In the genomic region with DNA sequence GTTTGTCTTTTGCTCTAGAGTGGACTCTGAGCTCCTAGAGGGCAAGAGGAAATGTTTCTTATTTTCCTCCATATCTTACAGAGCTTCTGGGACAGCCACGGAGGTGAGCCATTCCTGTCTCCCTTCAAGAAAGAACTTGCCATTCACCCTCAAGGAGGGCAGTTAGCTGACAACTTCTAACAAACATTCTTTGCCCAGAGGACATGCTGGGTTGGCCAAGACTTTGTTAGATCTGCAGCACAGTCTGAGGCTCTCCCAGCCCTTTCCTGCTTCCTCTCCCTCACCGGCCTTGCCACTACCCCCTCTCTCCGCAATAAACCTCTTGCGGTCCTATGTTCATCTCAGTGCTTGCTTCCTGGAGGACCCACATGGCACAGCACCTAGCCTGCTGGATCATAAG, we compare ENCODE assay signal across 20 cellular contexts. TPM values are rescaled to one million over a fixed set of nuclear protein-coding genes. Genes with fewer than 3 reads are reported as not detected.
DNase-seq lines count a peak whose midpoint lies in the region; ATAC-seq, FAIRE-seq and TF ChIP-seq lines count a peak whose summit lies in the region.
"Had no signal": no experiment of that assay in that cellular context is flagged by ENCODE, and none has a peak within 500 bp of the region (broad histone marks: within the 10 kb centered on the region; RNA-seq: fewer than 3 reads in every experiment).

No MANE protein-coding gene starts in this region.

- TF ChIP-seq CTCF in keratinocyte (optimal IDR thresholded peaks at IDR 0.05 in 1 of 3, IDR thresholded peaks at IDR 0.05 in 1 of 3, conservative IDR thresholded peaks at IDR 0.05 in 1 of 3; ENCODE audit: extremely low read depth in 1 of 3, insufficient read depth in 2 of 3, low read length in 3 of 3) (no peak), osteoblast (IDR thresholded peaks at IDR 0.05; ENCODE audit: extremely low read depth, low read depth, low read length) (no peak)

- ATAC-seq in activated naive CD8-positive, alpha-beta T cell treated with anti-CD3 and anti-CD28 coated beads, Interleukin-2, amount 50 U/mL, for 24 hours = no peak

- H3K36me3 ChIP-seq in keratinocyte (ENCODE audit: control insufficient read depth in 2 of 2, extremely low read depth in 1 of 2, insufficient read depth in 2 of 2, low read length in 2 of 2) = no peaks in the 10 kb centered on the region
- no peaks in the 10 kb centered on the region for H3K36me3 ChIP-seq in osteoblast (ENCODE audit: insufficient read depth, low read length)
- H3K36me3 ChIP-seq: BLaER1 had no signal

- H3K27me3 ChIP-seq in keratinocyte (ENCODE audit: control insufficient read depth, extremely low read depth, insufficient read depth, low read length) (no peaks in the 10 kb centered on the region), osteoblast (ENCODE audit: insufficient read depth, low read length) (no peaks in the 10 kb centered on the region)

- H3K4me3 Mint-ChIP-seq in activated naive CD8-positive, alpha-beta T cell = no peak overlapping the region
- H3K4me3 Mint-ChIP-seq in activated naive CD8-positive, alpha-beta T cell treated with anti-CD3 and anti-CD28 coated beads, Interleukin-2, amount 50 U/mL, for 24 hours = no peak overlapping the region

- no peaks in the 10 kb centered on the region for H3K9me3 ChIP-seq in keratinocyte (ENCODE audit: control insufficient read depth, low read depth, low read length)
- no peaks in the 10 kb centered on the region for H3K9me3 ChIP-seq in osteoblast (ENCODE audit: low read depth, low read length)
- H3K9me3 ChIP-seq: BLaER1 had no signal

- no peaks in the 10 kb centered on the region for H3K9me1 ChIP-seq in keratinocyte (ENCODE audit: control insufficient read depth, extremely low read depth, insufficient read depth, low read length)

- no peaks in the 10 kb centered on the region for H3K27me3 Mint-ChIP-seq in activated naive CD8-positive, alpha-beta T cell
- H3K27me3 Mint-ChIP-seq in activated naive CD8-positive, alpha-beta T cell treated with anti-CD3 and anti-CD28 coated beads, Interleukin-2, amount 50 U/mL, for 24 hours = no peaks in the 10 kb centered on the region

- H3K4me2 ChIP-seq in keratinocyte (ENCODE audit: control insufficient read depth, extremely low read depth, insufficient read depth, low read depth, low read length) (peak overlapping the region; percentile 36), osteoblast (ENCODE audit: insufficient read depth, low read length) (no peak overlapping the region)
- H3K4me2 ChIP-seq: BLaER1 had no signal

- no peaks in the 10 kb centered on the region for H3K9me3 Mint-ChIP-seq in activated naive CD8-positive, alpha-beta T cell (ENCODE audit: low read depth)
- no peaks in the 10 kb centered on the region for H3K9me3 Mint-ChIP-seq in activated naive CD8-positive, alpha-beta T cell treated with anti-CD3 and anti-CD28 coated beads, Interleukin-2, amount 50 U/mL, for 24 hours
- H3K9me3 Mint-ChIP-seq: IgD-negative memory B cell had no signal

- no peaks in the 10 kb centered on the region for H3K36me3 Mint-ChIP-seq in activated naive CD8-positive, alpha-beta T cell
- no peaks in the 10 kb centered on the region for H3K36me3 Mint-ChIP-seq in activated naive CD8-positive, alpha-beta T cell treated with anti-CD3 and anti-CD28 coated beads, Interleukin-2, amount 50 U/mL, for 24 hours (ENCODE audit: low read depth)

- no peaks in the 10 kb centered on the region for H4K20me1 ChIP-seq in keratinocyte (ENCODE audit: control insufficient read depth, extremely low read depth, insufficient read depth, low read length)
- no peaks in the 10 kb centered on the region for H4K20me1 ChIP-seq in osteoblast (ENCODE audit: insufficient read depth, low read length)
- H4K20me1 ChIP-seq: BLaER1 had no signal

- H3K27ac ChIP-seq in keratinocyte (ENCODE audit: control insufficient read depth, insufficient read depth, low read length) (no peak overlapping the region), osteoblast (ENCODE audit: low read depth, low read length) (no peak overlapping the region)
- H3K27ac ChIP-seq: BLaER1 had no signal

- H3K4me1 ChIP-seq in keratinocyte (ENCODE audit: control insufficient read depth, extremely low read depth, insufficient read depth, low read length) (peaks cover 44% of the 10 kb centered on the region), osteoblast (ENCODE audit: insufficient read depth, low read length) (peaks cover 12% of the 10 kb centered on the region)

- H3K4me1 Mint-ChIP-seq in activated naive CD8-positive, alpha-beta T cell (ENCODE audit: low read depth) = peaks cover 42% of the 10 kb centered on the region
- H3K4me1 Mint-ChIP-seq in activated naive CD8-positive, alpha-beta T cell treated with anti-CD3 and anti-CD28 coated beads, Interleukin-2, amount 50 U/mL, for 24 hours = peaks cover 37% of the 10 kb centered on the region

- H3K9ac ChIP-seq in keratinocyte (ENCODE audit: control insufficient read depth, extremely low read depth, insufficient read depth, low read length) = no peak overlapping the region
- H3K9ac ChIP-seq: BLaER1 had no signal

- H2AFZ ChIP-seq in keratinocyte (ENCODE audit: control insufficient read depth, low read length) (peak overlapping the region; percentile 86), osteoblast (ENCODE audit: low read length) (peak overlapping the region; percentile 50)

- dilution Hi-C loops in keratinocyte (cut with MboI; ENCODE audit: extremely low pct_ligation_motif_present, low sequenced_read_pairs) = no loop called here

- H3K4me3 ChIP-seq in keratinocyte (ENCODE audit: control insufficient read depth in 2 of 3, extremely low read depth in 1 of 3, insufficient read depth in 2 of 3, low read depth in 1 of 3, low read length in 3 of 3) (no peak overlapping the region), osteoblast (ENCODE audit: insufficient read depth, low read length) (no peak overlapping the region)
- H3K4me3 ChIP-seq: BLaER1 had no signal

- H3K27ac Mint-ChIP-seq in activated naive CD8-positive, alpha-beta T cell = peak overlapping the region; percentile 46
- H3K27ac Mint-ChIP-seq in activated naive CD8-positive, alpha-beta T cell treated with anti-CD3 and anti-CD28 coated beads, Interleukin-2, amount 50 U/mL, for 24 hours = no peak overlapping the region

- no peaks in the 10 kb centered on the region for H3K79me2 ChIP-seq in keratinocyte (ENCODE audit: control insufficient read depth, insufficient read depth, low read length)
- H3K79me2 ChIP-seq in osteoblast (ENCODE audit: insufficient read depth, low read length) = no peaks in the 10 kb centered on the region

- no peak for DNase-seq in activated naive CD8-positive, alpha-beta T cell treated with anti-CD3 and anti-CD28 coated beads, Interleukin-2, amount 50 U/mL, for 24 hours
- DNase-seq in UCSD-AML1 (lab: John Stamatoyannopoulos, UW; ENCODE audit: unreplicated experiment) (peak; percentile 40), keratinocyte (ENCODE audit: low read depth, low spot score) (no peak), osteoblast (ENCODE audit: insufficient read length, low spot score, missing footprints) (peak; percentile 58), NCI-H69 (lab: John Stamatoyannopoulos, UW) (no peak), T1000 (lab: John Stamatoyannopoulos, UW) (no peak), epidermal melanocyte (ENCODE audit: insufficient read length, low spot score) (no peak)
- DNase-seq: DND-41; NCI-H187 treated with DMSO at 0.1 percent for 48 hours; NCI-H345; NCI-H526 treated with DMSO at 0.1 percent for 48 hours; NK-92 treated with Interleukin-12 subunit alpha and Interleukin-12 subunit beta, amount 100 ng/mL, for 24 hours; SIG-M5 had no signal

- peak; percentile 61 for FAIRE-seq in keratinocyte (lab: Jason Lieb, UNC)
- FAIRE-seq: G401.6 had no signal

RNA-seq across cellular contexts. Expression of a gene that starts 2.5 kb away (rescaled TPM):
- 5.1 to 9.5 TPM (median 9.0 TPM) in 3 replicates for polyA plus RNA-seq in keratinocyte
- 2.4 TPM for polyA plus RNA-seq in keratinocyte (2011; ENCODE audit: low read depth)
- 1.9 and 2.1 TPM in 2 replicates for polyA plus RNA-seq in keratinocyte (2011; cell fraction: cytosol; rRNA removed)
- polyA plus RNA-seq in keratinocyte (2011; cell fraction: nucleus; rRNA removed) = 30.5 and 34.7 TPM in 2 replicates
- polyA plus RNA-seq in keratinocyte (2012; ENCODE audit: low replicate concordance) = 0.85 and 9.1 TPM in 2 replicates
- polyA minus RNA-seq in keratinocyte = 1.4 to 6.3 TPM (median 4.1 TPM) in 3 replicates
- polyA minus RNA-seq in keratinocyte (2011; cell fraction: cytosol; rRNA and poly(A)+ RNA removed) = 5.6 TPM
- 4.7 and 7.4 TPM in 2 replicates for polyA minus RNA-seq in keratinocyte (2011; cell fraction: nucleus; rRNA and poly(A)+ RNA removed)
- total RNA-seq in osteoblast = 0.36 and 0.88 TPM in 2 replicates
- total RNA-seq: A172 had no signal

RNA-seq across cellular contexts. Expression of a gene that starts 26.8 kb away (rescaled TPM):
- polyA plus RNA-seq in keratinocyte = 50.7 to 155 TPM (median 66.7 TPM) in 3 replicates
- polyA plus RNA-seq in keratinocyte (2011; ENCODE audit: low read depth) = 34.9 TPM
- 66.6 and 129 TPM in 2 replicates for polyA plus RNA-seq in keratinocyte (2011; cell fraction: cytosol; rRNA removed)
- polyA plus RNA-seq in keratinocyte (2011; cell fraction: nucleus; rRNA removed) = 115 and 162 TPM in 2 replicates
- 41.8 and 249 TPM in 2 replicates for polyA plus RNA-seq in keratinocyte (2012; ENCODE audit: low replicate concordance)
- polyA minus RNA-seq in keratinocyte = 47.1 to 355 TPM (median 69.7 TPM) in 3 replicates
- 128 TPM for polyA minus RNA-seq in keratinocyte (2011; cell fraction: cytosol; rRNA and poly(A)+ RNA removed)
- polyA minus RNA-seq in keratinocyte (2011; cell fraction: nucleus; rRNA and poly(A)+ RNA removed) = 133 and 152 TPM in 2 replicates
- not detected in 2 replicates for total RNA-seq in osteoblast
- total RNA-seq: A172 had no signal
- polyA plus RNA-seq: IgD-negative memory B cell had no signal

RNA-seq across cellular contexts. Expression of a gene that starts 27.1 kb away (rescaled TPM):
- polyA plus RNA-seq in keratinocyte = 25.5 to 28.5 TPM (median 28.2 TPM) in 3 replicates
- 11.0 TPM for polyA plus RNA-seq in keratinocyte (2011; ENCODE audit: low read depth)
- 14.4 and 15.4 TPM in 2 replicates for polyA plus RNA-seq in keratinocyte (2011; cell fraction: cytosol; rRNA removed)
- polyA plus RNA-seq in keratinocyte (2011; cell fraction: nucleus; rRNA removed) = 58.5 and 61.1 TPM in 2 replicates
- polyA plus RNA-seq in keratinocyte (2012; ENCODE audit: low replicate concordance) = 20.2 and 28.1 TPM in 2 replicates
- 15.0 to 22.0 TPM (median 20.6 TPM) in 3 replicates for polyA minus RNA-seq in keratinocyte
- polyA minus RNA-seq in keratinocyte (2011; cell fraction: cytosol; rRNA and poly(A)+ RNA removed) = 16.1 TPM
- polyA minus RNA-seq in keratinocyte (2011; cell fraction: nucleus; rRNA and poly(A)+ RNA removed) = 22.8 and 23.6 TPM in 2 replicates
- 23.9 and 26.5 TPM in 2 replicates for total RNA-seq in osteoblast

RNA-seq across cellular contexts. Expression of a gene that starts 37.1 kb away (rescaled TPM):
- not detected in 3 replicates for polyA plus RNA-seq in keratinocyte
- polyA plus RNA-seq in keratinocyte (2011; ENCODE audit: low read depth) = not detected
- polyA plus RNA-seq in keratinocyte (2011; cell fraction: cytosol; rRNA removed) = not detected in 2 replicates
- not detected in 2 replicates for polyA plus RNA-seq in keratinocyte (2011; cell fraction: nucleus; rRNA removed)
- polyA plus RNA-seq in keratinocyte (2012; ENCODE audit: low replicate concordance) = 0.48 and 0.80 TPM in 2 replicates
- polyA minus RNA-seq in keratinocyte = not detected in 3 replicates
- not detected for polyA minus RNA-seq in keratinocyte (2011; cell fraction: cytosol; rRNA and poly(A)+ RNA removed)
- not detected in 2 replicates for polyA minus RNA-seq in keratinocyte (2011; cell fraction: nucleus; rRNA and poly(A)+ RNA removed)
- total RNA-seq in osteoblast = not detected in 2 replicates
- total RNA-seq: A172, LHCN-M2, OCI-LY7 had no signal

RNA-seq across cellular contexts. Expression of a gene that starts 41.2 kb away (rescaled TPM):
- 17.2 to 30.4 TPM (median 21.3 TPM) in 3 replicates for polyA plus RNA-seq in keratinocyte
- 13.2 TPM for polyA plus RNA-seq in keratinocyte (2011; ENCODE audit: low read depth)
- polyA plus RNA-seq in keratinocyte (2011; cell fraction: cytosol; rRNA removed) = 9.5 and 18.5 TPM in 2 replicates
- 80.5 and 131 TPM in 2 replicates for polyA plus RNA-seq in keratinocyte (2011; cell fraction: nucleus; rRNA removed)
- 15.7 and 35.8 TPM in 2 replicates for polyA plus RNA-seq in keratinocyte (2012; ENCODE audit: low replicate concordance)
- 19.1 to 70.4 TPM (median 26.5 TPM) in 3 replicates for polyA minus RNA-seq in keratinocyte
- 18.8 TPM for polyA minus RNA-seq in keratinocyte (2011; cell fraction: cytosol; rRNA and poly(A)+ RNA removed)
- 27.4 and 29.4 TPM in 2 replicates for polyA minus RNA-seq in keratinocyte (2011; cell fraction: nucleus; rRNA and poly(A)+ RNA removed)
- 126 and 142 TPM in 2 replicates for total RNA-seq in osteoblast

Comparison
In these comparisons a context has a peak if more than half of its experiments do, and no peak if none do; other contexts are left out.
1. DNase-seq: peak in UCSD-AML1 (single experiment) and osteoblast (single experiment); none in activated naive CD8-positive, alpha-beta T cell treated with anti-CD3 and anti-CD28 coated beads, Interleukin-2, amount 50 U/mL, for 24 hours (single experiment), keratinocyte (single experiment), NCI-H69 (single experiment), T1000 (single experiment) and epidermal melanocyte (single experiment).